ENCODE assay signal across 8 cellular contexts in genomic region chr4:165327211-165328100, GRCh38. TPM values are rescaled to one million over a fixed set of nuclear protein-coding genes. Genes with fewer than 3 reads are reported as not detected.
DNase-seq lines count a peak whose midpoint lies in the region; ATAC-seq and TF ChIP-seq lines count a peak whose summit lies in the region.

MSMO1 (plus strand) TSS chr4:165327669; CDS start chr4:165333371, 5,702 bp downstream.

- H3K9me3 Mint-ChIP-seq in activated T-cell treated with anti-CD3 and anti-CD28 coated beads, Interleukin-2, amount 50 U/mL, for 4 hours, result no peaks in the 10 kb centered on the region

- H3K79me2 ChIP-seq in KMS-11 (ENCODE audit: insufficient read depth, low read depth), result peaks cover 48% of the 10 kb centered on the region

- H3K27me3 ChIP-seq in KMS-11 (ENCODE audit: insufficient read depth, low read depth) (no peaks in the 10 kb centered on the region), Panc1 (ENCODE audit: control insufficient read depth, insufficient read depth, low read length) (no peaks in the 10 kb centered on the region), mucosa of stomach (ENCODE audit: control insufficient read depth, insufficient read depth, low read length) (no peaks in the 10 kb centered on the region)

- H2AFZ ChIP-seq in KMS-11 (ENCODE audit: low read depth), result peak within 1 kb of the TSS; percentile 94

- POLR2A ChIA-PET in Panc1 (lab: Charles Lee), result no interaction called here

- in situ Hi-C loops in Panc1 (cut with HindIII; ENCODE audit: low pct_unique_long_range_greater_than_20kb, low sequenced_read_pairs), result no loop called here

- H3K4me1 Mint-ChIP-seq in activated T-cell treated with anti-CD3 and anti-CD28 coated beads, Interleukin-2, amount 50 U/mL, for 4 hours (ENCODE audit: low read depth), result peaks cover 43% of the 10 kb centered on the region

- ATAC-seq in GM21786 (IDR thresholded peaks at IDR 0.05; ENCODE audit: unreplicated experiment) (peak; percentile 96), Panc1 (peak; percentile 99), esophagus mucosa (peak; percentile 98)
- peak; percentile 99 for ATAC-seq in activated T-cell treated with anti-CD3 and anti-CD28 coated beads, Interleukin-2, amount 50 U/mL, for 4 hours

- no peak within 1 kb of the TSS for H3K4me3 Mint-ChIP-seq in activated T-cell treated with anti-CD3 and anti-CD28 coated beads, Interleukin-2, amount 50 U/mL, for 4 hours

- no TSS peak for BruUV-seq in Panc1 (replicated peaks; lab: Mats Ljungman, UMichigan)

- peaks cover 17% of the 10 kb centered on the region; the same call in 1 of the 2 replicates for H4K20me1 ChIP-seq in KMS-11 (ENCODE audit: insufficient read depth)

- H3K4me2 ChIP-seq in KMS-11, result peak within 1 kb of the TSS; percentile 75

- intact Hi-C loops in Panc1 (cut with micrococcal nuclease; ENCODE audit: unreplicated experiment), result loop anchor here (10.0 kb wide), 1 partner anchor 113 kb away; no protein-coding TSS in a partner anchor

- DNase-seq in DMS79 treated with DMSO at 0.1 percent for 48 hours (lab: John Stamatoyannopoulos, UW) (peak; percentile 96), Panc1 (ENCODE audit: low read depth, low spot score) (peak; percentile 89)
- peak; percentile 97 for DNase-seq in activated T-cell treated with anti-CD3 and anti-CD28 coated beads, Interleukin-2, amount 50 U/mL, for 4 hours
- DNase-seq in stimulated activated CD8-positive, alpha-beta memory T cell treated with anti-CD3 and anti-CD28 coated beads, Interleukin-7, amount 100 ng/mL, for 1 hour (ENCODE audit: low read depth in 2 of 2), result peak; percentile 92 to 95

- H3K27ac ChIP-seq in KMS-11 (peak within 1 kb of the TSS; percentile 61), Panc1 (ENCODE audit: low read length) (peak within 1 kb of the TSS; percentile 93)

- CTCF ChIA-PET in Panc1 (lab: Charles Lee), result no interaction called here

- H3K36me3 Mint-ChIP-seq in activated T-cell treated with anti-CD3 and anti-CD28 coated beads, Interleukin-2, amount 50 U/mL, for 4 hours (ENCODE audit: insufficient read depth), result peaks cover 24% of the 10 kb centered on the region

- TF ChIP-seq CTCF in KMS-11 (conservative IDR thresholded peaks at IDR 0.05; ENCODE audit: low read depth, low read length) (no peak), Panc1 (IDR thresholded peaks at IDR 0.05) (no peak)

- peaks cover 57% of the 10 kb centered on the region for H3K4me1 ChIP-seq in KMS-11 (ENCODE audit: low read depth, poor library complexity, severe bottlenecking)
- H3K4me1 ChIP-seq in Panc1 (ENCODE audit: control insufficient read depth, insufficient read depth, low read length), result peaks cover 2% of the 10 kb centered on the region; the same call in 1 of the 2 replicates
- H3K4me1 ChIP-seq in mucosa of stomach (ENCODE audit: control insufficient read depth, insufficient read depth, low read length), result peaks cover 16% of the 10 kb centered on the region

- H3K9ac ChIP-seq in KMS-11 (peak within 1 kb of the TSS; percentile 46; the same call in 1 of the 2 replicates), mucosa of stomach (ENCODE audit: low read length) (peak within 1 kb of the TSS; percentile 90)

- peak within 1 kb of the TSS; percentile 41 for H3K4me3 ChIP-seq in KMS-11 (IDR thresholded peaks at IDR 0.05; ENCODE audit: insufficient read depth, low read depth, low read length)
- H3K4me3 ChIP-seq in Panc1 (ENCODE audit: low read depth in 2 of 2, low read length in 2 of 2), result peak within 1 kb of the TSS; percentile 84 to 94
- H3K4me3 ChIP-seq in mucosa of stomach (ENCODE audit: low read length), result peak within 1 kb of the TSS; percentile 90

- H3K27me3 Mint-ChIP-seq in activated T-cell treated with anti-CD3 and anti-CD28 coated beads, Interleukin-2, amount 50 U/mL, for 4 hours (ENCODE audit: low read depth), result no peaks in the 10 kb centered on the region

- H3K36me3 ChIP-seq in KMS-11 (ENCODE audit: insufficient read depth) (no peaks in the 10 kb centered on the region), Panc1 (ENCODE audit: control insufficient read depth, insufficient read depth, low read length) (peaks cover 9% of the 10 kb centered on the region; the same call in 1 of the 2 replicates), mucosa of stomach (ENCODE audit: control insufficient read depth, insufficient read depth, low read length) (no peaks in the 10 kb centered on the region)

- H3K9me3 ChIP-seq in Panc1 (ENCODE audit: control insufficient read depth, insufficient read depth, low read depth, low read length) (no peaks in the 10 kb centered on the region), mucosa of stomach (ENCODE audit: control insufficient read depth, low read length) (no peaks in the 10 kb centered on the region)

RNA-seq across cellular contexts. Expression of gene MSMO1, which starts in this region (rescaled TPM):
- total RNA-seq in Panc1 (2021; ENCODE audit: unreplicated experiment), result 53.9 TPM
- 23.8 TPM for polyA plus RNA-seq in Panc1 (2012; ENCODE audit: insufficient read length)
- 10 to 100 TPM; 17.7 to 26.3 (median 24.0) TPM for total RNA-seq in activated T-cell treated with anti-CD3 and anti-CD28 coated beads, Interleukin-2, amount 50 U/mL, for 4 hours
- total RNA-seq in esophagus mucosa, result 173 TPM

Comparison
In these comparisons a context has a peak if more than half of its experiments do, and no peak if none do; other contexts are left out.
1. Peak in every context shown above with its lines: DNase-seq, ATAC-seq, H3K4me3 ChIP-seq and H3K27ac ChIP-seq.